ENCODE assay signal across 33 cellular contexts in genomic region chr12:49899286-49899843, GRCh38. TPM values are rescaled to one million over a fixed set of nuclear protein-coding genes. Genes with fewer than 3 reads are reported as not detected.
"Had no signal": no experiment of that assay in that cellular context is flagged by ENCODE, and none has a peak within 500 bp of the region (broad histone marks: within the 10 kb centered on the region; RNA-seq: fewer than 3 reads in every experiment).

No MANE protein-coding gene starts in this region.

- H3K36me3 Mint-ChIP-seq: immature natural killer cell; memory B cell; natural killer cell; stimulated activated memory B cell treated with anti-CD40 and anti-IgM and Interleukin-4, amounts not matched to agents 10 μg/mL and 1 μg/mL and 100 μg/mL, for 72 hours had no signal

- DNase-seq: cerebellar nuclear complex; dorsolateral prefrontal cortex; effector CD8-positive, alpha-beta T cell; endodermal cell; foreskin keratinocyte; hypothalamus; immature natural killer cell; islet precursor cell; natural killer cell; right cardiac atrium; spleen; stimulated activated CD4-positive, alpha-beta T cell treated with anti-CD3 and anti-CD28 coated beads, Interleukin-4, amount 100 ng/mL, for 4 hours; stimulated activated naive CD8-positive, alpha-beta T cell treated with anti-CD3 and anti-CD28 coated beads, Interleukin-15, Interleukin-2, amounts not matched to agents 100 U/mL and 50 U/mL, for 24 hours; thyroid gland; trophoblast cell had no signal

- H3K36me3 ChIP-seq: esophagus muscularis mucosa, spleen, thyroid gland, vagina had no signal

- H3K27ac Mint-ChIP-seq: endodermal cell; immature natural killer cell; memory B cell; natural killer cell; stimulated activated memory B cell treated with anti-CD40 and anti-IgM and Interleukin-4, amounts not matched to agents 10 μg/mL and 1 μg/mL and 100 μg/mL, for 72 hours had no signal

- H3K79me2 ChIP-seq: parathyroid adenoma had no signal

- H3K4me1 ChIP-seq: psoas muscle had no signal

- H3K4me3 ChIP-seq: dorsolateral prefrontal cortex, esophagus muscularis mucosa, lung, psoas muscle, skin epidermis, spleen, thyroid gland, vagina had no signal

- H2AFZ ChIP-seq: parathyroid adenoma had no signal

- H3K4me3 Mint-ChIP-seq: endodermal cell; immature natural killer cell; memory B cell; natural killer cell; neural crest cell; stimulated activated memory B cell treated with anti-CD40 and anti-IgM and Interleukin-4, amounts not matched to agents 10 μg/mL and 1 μg/mL and 100 μg/mL, for 72 hours had no signal

- H3K9me3 Mint-ChIP-seq: endodermal cell; immature natural killer cell; memory B cell; natural killer cell; neural crest cell; stimulated activated memory B cell treated with anti-CD40 and anti-IgM and Interleukin-4, amounts not matched to agents 10 μg/mL and 1 μg/mL and 100 μg/mL, for 72 hours had no signal

- ATAC-seq: foreskin keratinocyte; left lobe of liver; natural killer cell; psoas muscle; right cardiac atrium; stimulated activated memory B cell treated with anti-CD40 and anti-IgM and Interleukin-4, amounts not matched to agents 10 μg/mL and 1 μg/mL and 100 μg/mL, for 72 hours; stimulated activated naive CD8-positive, alpha-beta T cell treated with anti-CD3 and anti-CD28 coated beads, Interleukin-15, Interleukin-2, amounts not matched to agents 100 U/mL and 50 U/mL, for 24 hours had no signal

- H3K27me3 ChIP-seq: dorsolateral prefrontal cortex, thyroid gland, vagina had no signal

- H3K9ac ChIP-seq: parathyroid adenoma had no signal

- H3K27ac ChIP-seq: esophagus muscularis mucosa, foreskin keratinocyte, parathyroid adenoma, psoas muscle, skin epidermis, spleen, thyroid gland, vagina had no signal

- H3K9me3 ChIP-seq: esophagus muscularis mucosa, psoas muscle, spleen, thyroid gland, vagina had no signal

RNA-seq across cellular contexts. Expression of gene FAIM2, which starts 4.3 kb away (rescaled TPM):
- total RNA-seq: endodermal cell, endothelial cell of umbilical vein, epithelial cell of proximal tubule, foreskin keratinocyte, left lobe of liver, mononuclear cell, renal cortical epithelial cell had no signal
- polyA plus RNA-seq: foreskin keratinocyte had no signal

RNA-seq across cellular contexts. Expression of gene AQP2, which starts 51.2 kb away (rescaled TPM):
- total RNA-seq: dorsolateral prefrontal cortex, endodermal cell, endothelial cell of umbilical vein, epithelial cell of proximal tubule, esophagus muscularis mucosa, fibroblast of lung, foreskin keratinocyte, left lobe of liver, liver, lung, mononuclear cell, natural killer cell, neural crest cell, osteoblast, psoas muscle, spleen, temporal lobe, vagina had no signal
- polyA plus RNA-seq: endothelial cell of umbilical vein, fibroblast of lung, foreskin keratinocyte, immature natural killer cell, liver, lung, psoas muscle, spleen had no signal
